Comparison of ENCODE assay signal across 21 cellular contexts in genomic region chr5:173733065-173733824, GRCh38.
DNase-seq lines count a peak whose midpoint lies in the region; ATAC-seq lines count a peak whose summit lies in the region.
"Had no signal": no experiment of that assay in that cellular context is flagged by ENCODE, and none has a peak within 500 bp of the region (broad histone marks: within the 10 kb centered on the region; RNA-seq: fewer than 3 reads in every experiment).

No MANE protein-coding gene starts in this region.

- no peak for ATAC-seq in stimulated activated memory B cell treated with anti-CD40 and anti-IgM and Interleukin-4, amounts not matched to agents 10 μg/mL and 1 μg/mL and 100 μg/mL, for 72 hours
- ATAC-seq in HG02870 (IDR thresholded peaks at IDR 0.05; ENCODE audit: unreplicated experiment) (no peak), GM19328 (IDR thresholded peaks at IDR 0.05; ENCODE audit: unreplicated experiment) (no peak)
- ATAC-seq: activated CD8-positive, alpha-beta T cell treated with anti-CD3 and anti-CD28 coated beads for 36 hours had no signal

- peak overlapping the region; percentile 32 for H3K4me3 Mint-ChIP-seq in stimulated activated memory B cell treated with anti-CD40 and anti-IgM and Interleukin-4, amounts not matched to agents 10 μg/mL and 1 μg/mL and 100 μg/mL, for 72 hours
- H3K4me3 Mint-ChIP-seq: activated CD8-positive, alpha-beta T cell treated with anti-CD3 and anti-CD28 coated beads for 36 hours; activated naive CD4-positive, alpha-beta T cell treated with anti-CD3 and anti-CD28 coated beads, Interleukin-2, amount 10 ng/mL, durations not matched to agents 7 days and 5 days; activated T-cell treated with anti-CD3 and anti-CD28 coated beads, Interleukin-2, amount 50 U/mL, for 24 hours; naive thymus-derived CD4-positive, alpha-beta T cell had no signal

- H3K36me3 Mint-ChIP-seq in stimulated activated memory B cell treated with anti-CD40 and anti-IgM and Interleukin-4, amounts not matched to agents 10 μg/mL and 1 μg/mL and 100 μg/mL, for 72 hours, result no peaks in the 10 kb centered on the region
- H3K36me3 Mint-ChIP-seq: activated naive CD4-positive, alpha-beta T cell treated with anti-CD3 and anti-CD28 coated beads, Interleukin-2, amount 10 ng/mL, durations not matched to agents 7 days and 5 days; naive thymus-derived CD4-positive, alpha-beta T cell had no signal

- H3K27ac Mint-ChIP-seq in stimulated activated memory B cell treated with anti-CD40 and anti-IgM and Interleukin-4, amounts not matched to agents 10 μg/mL and 1 μg/mL and 100 μg/mL, for 72 hours, result peak overlapping the region; percentile 93
- H3K27ac Mint-ChIP-seq: activated CD8-positive, alpha-beta T cell treated with anti-CD3 and anti-CD28 coated beads for 36 hours; activated naive CD4-positive, alpha-beta T cell treated with anti-CD3 and anti-CD28 coated beads, Interleukin-2, amount 10 ng/mL, durations not matched to agents 7 days and 5 days; activated T-cell treated with anti-CD3 and anti-CD28 coated beads, Interleukin-2, amount 50 U/mL, for 24 hours; progenitor cell of endocrine pancreas had no signal

- no peaks in the 10 kb centered on the region for H3K9me3 Mint-ChIP-seq in stimulated activated memory B cell treated with anti-CD40 and anti-IgM and Interleukin-4, amounts not matched to agents 10 μg/mL and 1 μg/mL and 100 μg/mL, for 72 hours
- H3K9me3 Mint-ChIP-seq: activated CD8-positive, alpha-beta T cell treated with anti-CD3 and anti-CD28 coated beads for 36 hours; activated naive CD4-positive, alpha-beta T cell treated with anti-CD3 and anti-CD28 coated beads, Interleukin-2, amount 10 ng/mL, durations not matched to agents 7 days and 5 days; activated T-cell treated with anti-CD3 and anti-CD28 coated beads, Interleukin-2, amount 50 U/mL, for 24 hours had no signal

- H3K4me1 Mint-ChIP-seq in stimulated activated memory B cell treated with anti-CD40 and anti-IgM and Interleukin-4, amounts not matched to agents 10 μg/mL and 1 μg/mL and 100 μg/mL, for 72 hours, result peaks cover 54% of the 10 kb centered on the region
- H3K4me1 Mint-ChIP-seq: activated naive CD4-positive, alpha-beta T cell treated with anti-CD3 and anti-CD28 coated beads, Interleukin-2, amount 10 ng/mL, durations not matched to agents 7 days and 5 days had no signal

- no peaks in the 10 kb centered on the region for H3K27me3 Mint-ChIP-seq in stimulated activated memory B cell treated with anti-CD40 and anti-IgM and Interleukin-4, amounts not matched to agents 10 μg/mL and 1 μg/mL and 100 μg/mL, for 72 hours
- H3K27me3 Mint-ChIP-seq: activated CD8-positive, alpha-beta T cell treated with anti-CD3 and anti-CD28 coated beads for 36 hours; activated naive CD4-positive, alpha-beta T cell treated with anti-CD3 and anti-CD28 coated beads, Interleukin-2, amount 10 ng/mL, durations not matched to agents 7 days and 5 days; activated T-cell treated with anti-CD3 and anti-CD28 coated beads, Interleukin-2, amount 50 U/mL, for 24 hours had no signal

- H3K27ac ChIP-seq in cingulate gyrus (ENCODE audit: low read depth, low read length), result peak overlapping the region; percentile 14
- H3K27ac ChIP-seq: C4-2B, HL-60, suprapubic skin, VCaP had no signal

- peak; percentile 9 for DNase-seq in NCI-H1092 treated with DMSO at 0.1 percent for 48 hours (lab: John Stamatoyannopoulos, UW)
- DNase-seq in NCI-H1092 (lab: John Stamatoyannopoulos, UW), result no peak
- DNase-seq in NAMALWA (ENCODE audit: low spot score), result peak; percentile 26
- DNase-seq in NCI-H2171 treated with DMSO at 0.1 percent for 48 hours (lab: John Stamatoyannopoulos, UW), result no peak
- DNase-seq: activated CD8-positive, alpha-beta T cell treated with anti-CD3 and anti-CD28 coated beads for 36 hours; activated naive CD4-positive, alpha-beta T cell treated with anti-CD3 and anti-CD28 coated beads, Interleukin-2, amount 10 ng/mL, durations not matched to agents 7 days and 5 days; activated T-cell treated with anti-CD3 and anti-CD28 coated beads, Interleukin-2, amount 50 U/mL, for 24 hours; DMS153; KBM-7; naive thymus-derived CD4-positive, alpha-beta T cell; stimulated activated CD4-positive, alpha-beta T cell treated with anti-CD3 and anti-CD28 coated beads, Interleukin-4, amount 100 ng/mL, for 4 hours; T-helper 1 cell had no signal

Comparison
In these comparisons a context has a peak if more than half of its experiments do, and no peak if none do; other contexts are left out.
1. DNase-seq: peak in NCI-H1092 treated with DMSO at 0.1 percent for 48 hours (single experiment) and NAMALWA (single experiment); none in NCI-H1092 (single experiment) and NCI-H2171 treated with DMSO at 0.1 percent for 48 hours (single experiment).